In genomic region chr2:23356711-23357110, GRCh38 we compare ENCODE assay signal across 29 cellular contexts.
"Had no signal": no experiment of that assay in that cellular context is flagged by ENCODE, and none has a peak within 500 bp of the region (broad histone marks: within the 10 kb centered on the region; RNA-seq: fewer than 3 reads in every experiment).

No MANE protein-coding gene starts in this region.

- H3K9me3 Mint-ChIP-seq: natural killer cell; nephron; stimulated activated memory B cell treated with anti-CD40 and anti-IgM and Interleukin-4, amounts not matched to agents 10 μg/mL and 1 μg/mL and 100 μg/mL, for 72 hours; stimulated activated naive CD8-positive, alpha-beta T cell treated with anti-CD3 and anti-CD28 coated beads, Interleukin-15, amount 100 ng/mL, for 72 hours had no signal

- H2AFZ ChIP-seq: parathyroid adenoma had no signal

- H3K27ac ChIP-seq: ovary, parathyroid adenoma, psoas muscle, right lobe of liver, sigmoid colon, suprapubic skin, testis, tibial artery, transverse colon, upper lobe of right lung, vagina had no signal

- H3K4me3 Mint-ChIP-seq: naive thymus-derived CD4-positive, alpha-beta T cell; natural killer cell; nephron; stimulated activated memory B cell treated with anti-CD40 and anti-IgM and Interleukin-4, amounts not matched to agents 10 μg/mL and 1 μg/mL and 100 μg/mL, for 72 hours; stimulated activated naive CD8-positive, alpha-beta T cell treated with anti-CD3 and anti-CD28 coated beads, Interleukin-15, amount 100 ng/mL, for 72 hours; type B pancreatic cell had no signal

- H3K4me3 ChIP-seq: ovary, psoas muscle, right lobe of liver, sigmoid colon, suprapubic skin, testis, tibial artery, transverse colon, upper lobe of right lung, vagina had no signal

- DNase-seq: naive thymus-derived CD4-positive, alpha-beta T cell; natural killer cell; occipital lobe; ovary; psoas muscle; right cardiac atrium; right lobe of liver; sigmoid colon; small intestine; stimulated activated CD4-positive, alpha-beta T cell treated with anti-CD3 and anti-CD28 coated beads, Interleukin-15, amount 100 ng/mL, for 24 hours; stimulated activated CD4-positive, alpha-beta T cell treated with anti-CD3 and anti-CD28 coated beads, Interleukin-2, amount 100 ng/mL, for 24 hours; stimulated activated CD4-positive, alpha-beta T cell treated with anti-CD3 and anti-CD28 coated beads, Interleukin-2, amount 100 ng/mL, for 48 hours; stimulated activated CD4-positive, alpha-beta T cell treated with anti-CD3 and anti-CD28 coated beads, Interleukin-4, amount 100 ng/mL, for 24 hours; stimulated activated CD8-positive, alpha-beta memory T cell treated with anti-CD3 and anti-CD28 coated beads, Interleukin-4, amount 100 ng/mL, for 48 hours; stimulated activated naive CD4-positive, alpha-beta T cell; stimulated activated naive CD8-positive, alpha-beta T cell treated with anti-CD3 and anti-CD28 coated beads, Interleukin-15, amount 100 ng/mL, for 72 hours; stimulated activated naive CD8-positive, alpha-beta T cell treated with anti-CD3 and anti-CD28 coated beads, Interleukin-15, Interleukin-2, amounts not matched to agents 100 U/mL and 50 U/mL, for 24 hours; substantia nigra; testis; tibial artery; transverse colon; upper lobe of right lung had no signal

- H3K27ac Mint-ChIP-seq: naive thymus-derived CD4-positive, alpha-beta T cell; natural killer cell; nephron; progenitor cell of endocrine pancreas; stimulated activated memory B cell treated with anti-CD40 and anti-IgM and Interleukin-4, amounts not matched to agents 10 μg/mL and 1 μg/mL and 100 μg/mL, for 72 hours; stimulated activated naive CD8-positive, alpha-beta T cell treated with anti-CD3 and anti-CD28 coated beads, Interleukin-15, amount 100 ng/mL, for 72 hours; type B pancreatic cell had no signal

- H3K4me1 Mint-ChIP-seq: natural killer cell; stimulated activated naive CD8-positive, alpha-beta T cell treated with anti-CD3 and anti-CD28 coated beads, Interleukin-15, amount 100 ng/mL, for 72 hours had no signal

- H3K27me3 ChIP-seq: ovary, right lobe of liver, sigmoid colon, suprapubic skin, testis, tibial artery, transverse colon, vagina had no signal

- H3K36me3 ChIP-seq: ovary, right lobe of liver, sigmoid colon, suprapubic skin, tibial artery, transverse colon, upper lobe of right lung, vagina had no signal

- H3K36me3 Mint-ChIP-seq: natural killer cell; stimulated activated memory B cell treated with anti-CD40 and anti-IgM and Interleukin-4, amounts not matched to agents 10 μg/mL and 1 μg/mL and 100 μg/mL, for 72 hours; type B pancreatic cell had no signal

- H3K9me3 ChIP-seq: ovary, psoas muscle, right lobe of liver, sigmoid colon, suprapubic skin, testis, tibial artery, transverse colon, upper lobe of right lung, vagina had no signal

- H3K4me1 ChIP-seq: parathyroid adenoma, upper lobe of right lung had no signal

- H3K79me2 ChIP-seq: parathyroid adenoma had no signal

- H3K9ac ChIP-seq: parathyroid adenoma had no signal

- FAIRE-seq: small intestine had no signal
